Comparison of ENCODE assay signal across 6 cellular contexts in genomic region chr9:90656876-90657275, GRCh38. TPM values are rescaled to one million over a fixed set of nuclear protein-coding genes. Genes with fewer than 3 reads are reported as not detected.
"Had no signal": no experiment of that assay in that cellular context is flagged by ENCODE, and none has a peak within 500 bp of the region (broad histone marks: within the 10 kb centered on the region; RNA-seq: fewer than 3 reads in every experiment).

No MANE protein-coding gene starts in this region.

RNA-seq across cellular contexts. Expression of gene DIRAS2, which starts 14.3 kb away (rescaled TPM):
- total RNA-seq: HepG2, HT-29, HT1080, IMR-90, K562 had no signal
- polyA plus RNA-seq: HepG2, IgD-negative memory B cell, IMR-90, K562 had no signal
